ENCODE assay signal across 14 cellular contexts in the genomic region with DNA sequence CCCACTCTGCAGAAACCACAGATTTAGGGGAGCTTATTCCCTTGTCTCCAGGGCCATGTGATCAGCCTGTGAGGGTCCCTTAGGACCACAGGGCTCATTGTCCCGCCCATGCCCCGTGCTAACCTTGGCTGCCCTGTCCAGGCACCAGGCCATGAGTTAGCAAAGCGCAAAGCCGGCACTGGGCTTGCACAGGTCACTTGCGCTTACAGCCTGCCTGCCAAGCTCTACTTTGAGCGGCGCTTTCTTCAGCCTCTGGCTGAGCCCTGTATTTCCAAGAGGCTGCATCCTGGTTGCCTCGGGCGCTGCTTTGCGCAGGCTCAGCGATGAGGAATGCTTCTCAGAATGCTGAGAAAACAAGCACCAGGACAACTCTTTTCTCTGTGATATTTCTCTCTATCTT.
DNase-seq lines count a peak whose midpoint lies in the region; ATAC-seq, FAIRE-seq and TF ChIP-seq lines count a peak whose summit lies in the region.
"Had no signal": no experiment of that assay in that cellular context is flagged by ENCODE, and none has a peak within 500 bp of the region (broad histone marks: within the 10 kb centered on the region; RNA-seq: fewer than 3 reads in every experiment).

No MANE protein-coding gene starts in this region.

- H3K4me3 ChIP-seq in mammary epithelial cell (replicated peaks in 1 of 3; ENCODE audit: insufficient read depth in 1 of 3, low read depth in 2 of 3, low read length in 3 of 3) (no peak overlapping the region), endodermal cell (ENCODE audit: low read length) (no peak overlapping the region), left lung (no peak overlapping the region), vagina (no peak overlapping the region), small intestine (ENCODE audit: low read depth in 1 of 2, low read length in 2 of 2) (no peak overlapping the region)
- H3K4me3 ChIP-seq: right atrium auricular region had no signal

- TF ChIP-seq CTCF in MCF 10A (IDR thresholded peaks at IDR 0.05; ENCODE audit: unreplicated experiment) = no peak
- no peak for TF ChIP-seq CTCF in mammary epithelial cell (conservative IDR thresholded peaks at IDR 0.05 in 1 of 2, IDR thresholded peaks at IDR 0.05 in 1 of 2; ENCODE audit: extremely low read depth in 1 of 2, insufficient read depth in 1 of 2, low read depth in 1 of 2, low read length in 2 of 2)
- no peak for TF ChIP-seq CTCF in endodermal cell (conservative IDR thresholded peaks at IDR 0.05)
- TF ChIP-seq CTCF in left lung (IDR thresholded peaks at IDR 0.05) = no peak
- no peak for TF ChIP-seq CTCF in vagina (IDR thresholded peaks at IDR 0.05)
- TF ChIP-seq CTCF in GM13977 (IDR thresholded peaks at IDR 0.05; ENCODE audit: extremely low read depth, insufficient read depth, missing control alignments) = no peak

- H3K36me3 ChIP-seq in mammary epithelial cell (ENCODE audit: insufficient read depth, low read length) = no peaks in the 10 kb centered on the region
- H3K36me3 ChIP-seq in endodermal cell (ENCODE audit: control insufficient read depth, insufficient read depth, low read length) = no peaks in the 10 kb centered on the region
- no peaks in the 10 kb centered on the region for H3K36me3 ChIP-seq in left lung
- no peaks in the 10 kb centered on the region for H3K36me3 ChIP-seq in vagina
- H3K36me3 ChIP-seq in small intestine (ENCODE audit: control insufficient read depth in 2 of 2, insufficient read depth in 2 of 2, low read length in 2 of 2) = no peaks in the 10 kb centered on the region
- H3K36me3 ChIP-seq: right atrium auricular region had no signal

- H3K79me2 ChIP-seq in mammary epithelial cell (ENCODE audit: insufficient read depth, low read length) = no peaks in the 10 kb centered on the region

- H3K27me3 Mint-ChIP-seq in MCF 10A (ENCODE audit: insufficient read depth, unreplicated experiment) (peaks cover 11% of the 10 kb centered on the region), endodermal cell (ENCODE audit: insufficient read depth) (no peaks in the 10 kb centered on the region)

- WGBS in mammary epithelial cell (ENCODE audit: low coverage, missing lambda C conversion rate) = 83% methylated on average over 6 of the region's 11 CpGs
- 72 to 89% methylated on average over 8 to 11 of the region's 11 CpGs for WGBS in endodermal cell (ENCODE audit: insufficient coverage in 1 of 2, insufficient read length in 1 of 2), 2 experiments
- 73 to 82% (median 79%) methylated on average over 11 of the region's 11 CpGs for WGBS in small intestine, 3 donors

- H4K20me1 ChIP-seq in mammary epithelial cell (ENCODE audit: insufficient read depth, low read length) = no peaks in the 10 kb centered on the region

- ATAC-seq in left lung = peak; percentile 52
- no peak for ATAC-seq in HG02759 (IDR thresholded peaks at IDR 0.05; ENCODE audit: unreplicated experiment)

- H3K27ac ChIP-seq in mammary epithelial cell (ENCODE audit: insufficient read depth, low read depth, low read length) (no peak overlapping the region), endodermal cell (ENCODE audit: low read depth, low read length) (peak overlapping the region; percentile 55), left lung (peak overlapping the region in 1 of 2 donors; percentile 5), vagina (peak overlapping the region; percentile 4), small intestine (ENCODE audit: low read depth in 1 of 2, low read length in 1 of 2) (no peak overlapping the region)
- H3K27ac ChIP-seq: 22Rv1, right atrium auricular region had no signal

- peak; percentile 46 for DNase-seq in MCF 10A (ENCODE audit: unreplicated experiment)
- no peak for DNase-seq in mammary epithelial cell
- DNase-seq in endodermal cell = peak; percentile 81
- no peak for DNase-seq in left lung
- no peak for DNase-seq in vagina (ENCODE audit: extremely low spot score in 2 of 2)
- no peak for DNase-seq in GM13977 (ENCODE audit: low spot score)
- no peak for DNase-seq in small intestine
- DNase-seq: COR-L47, NCI-H526 treated with DMSO at 0.1 percent for 48 hours, Right ventricle myocardium superior had no signal

- H2AFZ ChIP-seq in mammary epithelial cell (ENCODE audit: low read depth, low read length) = no peak overlapping the region

- H3K36me3 Mint-ChIP-seq in MCF 10A (ENCODE audit: insufficient read depth, unreplicated experiment) = no peaks in the 10 kb centered on the region
- peaks cover 2% of the 10 kb centered on the region for H3K36me3 Mint-ChIP-seq in endodermal cell (ENCODE audit: low read depth)
- H3K36me3 Mint-ChIP-seq: activated naive CD8-positive, alpha-beta T cell had no signal

- H3K4me1 Mint-ChIP-seq in MCF 10A (ENCODE audit: insufficient read depth, unreplicated experiment) (peaks cover 8% of the 10 kb centered on the region), endodermal cell (peaks cover 17% of the 10 kb centered on the region)

- H3K27me3 ChIP-seq in mammary epithelial cell (ENCODE audit: insufficient read depth, low read length) (peaks cover 20% of the 10 kb centered on the region), endodermal cell (ENCODE audit: control insufficient read depth, insufficient read depth, low read length, poor library complexity, severe bottlenecking) (no peaks in the 10 kb centered on the region), left lung (no peaks in the 10 kb centered on the region), vagina (no peaks in the 10 kb centered on the region), small intestine (ENCODE audit: control insufficient read depth in 2 of 2, insufficient read depth in 2 of 2, low read length in 2 of 2) (no peaks in the 10 kb centered on the region)
- H3K27me3 ChIP-seq: right atrium auricular region had no signal

- H3K9me3 ChIP-seq in mammary epithelial cell (replicated peaks; ENCODE audit: insufficient read depth, low read length) (no peaks in the 10 kb centered on the region), endodermal cell (ENCODE audit: control insufficient read depth, low read length) (peaks cover 11% of the 10 kb centered on the region), left lung (peaks cover 0 to 22% of the 10 kb centered on the region in 2 donors), vagina (no peaks in the 10 kb centered on the region), small intestine (ENCODE audit: control insufficient read depth, low read depth) (no peaks in the 10 kb centered on the region)
- H3K9me3 ChIP-seq: right atrium auricular region had no signal

- in situ Hi-C loops in mammary epithelial cell (cut with MboI; ENCODE audit: low sequenced_read_pairs in 2 of 2) (no loop called here), GM13977 (cut with MboI; ENCODE audit: low pct_unique_long_range_greater_than_20kb, low sequenced_read_pairs, unreplicated experiment) (no loop called here)

- H3K9me3 Mint-ChIP-seq in MCF 10A (ENCODE audit: unreplicated experiment) (no peaks in the 10 kb centered on the region), endodermal cell (peaks cover 18% of the 10 kb centered on the region)

- POLR2A ChIA-PET in MCF 10A (lab: Yijun Ruan, JAX) = no interaction called here

- H3K4me3 Mint-ChIP-seq in MCF 10A (ENCODE audit: unreplicated experiment) (no peak overlapping the region), endodermal cell (peak overlapping the region; percentile 40)
- H3K4me3 Mint-ChIP-seq: activated naive CD8-positive, alpha-beta T cell had no signal

- CTCF ChIA-PET in MCF 10A (lab: Yijun Ruan, JAX) (no interaction called here), mammary epithelial cell (lab: Charles Lee; ENCODE audit: low non-redundant PET) (no interaction called here)

- H3K4me1 ChIP-seq in mammary epithelial cell (ENCODE audit: insufficient read depth, low read length) (no peaks in the 10 kb centered on the region), endodermal cell (ENCODE audit: control insufficient read depth, insufficient read depth, low read length) (no peaks in the 10 kb centered on the region), left lung (no peaks in the 10 kb centered on the region), vagina (no peaks in the 10 kb centered on the region), small intestine (ENCODE audit: control insufficient read depth in 2 of 2, insufficient read depth in 1 of 2, low read depth in 1 of 2, low read length in 1 of 2) (no peaks in the 10 kb centered on the region)
- H3K4me1 ChIP-seq: right atrium auricular region had no signal

- no peak overlapping the region for H3K27ac Mint-ChIP-seq in MCF 10A (ENCODE audit: low read depth, unreplicated experiment)
- H3K27ac Mint-ChIP-seq in endodermal cell = peak overlapping the region; percentile 89
- H3K27ac Mint-ChIP-seq: activated naive CD8-positive, alpha-beta T cell had no signal

- H3K4me2 ChIP-seq in mammary epithelial cell (ENCODE audit: insufficient read depth, low read depth, low read length) = no peak overlapping the region

- no peak overlapping the region for H3K9ac ChIP-seq in mammary epithelial cell (ENCODE audit: insufficient read depth, low read length)
- H3K9ac ChIP-seq in endodermal cell (ENCODE audit: extremely low read depth, low read length, poor library complexity, severe bottlenecking) = no peak overlapping the region

- BruUV-seq in MCF 10A (replicated peaks; lab: Mats Ljungman, UMichigan) (no TSS peak), mammary epithelial cell (replicated peaks; lab: Mats Ljungman, UMichigan) (no TSS peak)

- FAIRE-seq in small intestine (lab: Jason Lieb, UNC) = no peak

- intact Hi-C loops in MCF 10A (cut with micrococcal nuclease) = no loop called here
- intact Hi-C loops in mammary epithelial cell (cut with micrococcal nuclease) = no loop called here
- intact Hi-C loops in left lung (cut with DNase I) = no loop called here
- intact Hi-C loops in vagina (cut with DNase I) = no loop called here

- dilution Hi-C loops in mammary epithelial cell (cut with HindIII; ENCODE audit: low sequenced_read_pairs) = no loop called here

- no peak for TF ChIP-seq POLR2A in vagina (IDR thresholded peaks at IDR 0.05)

Comparison
In these comparisons a context has a peak if more than half of its experiments do, and no peak if none do; other contexts are left out.
1. DNase-seq: peak in MCF 10A (single experiment) and endodermal cell (single experiment); none in mammary epithelial cell (single experiment), left lung (0 of 2), vagina (0 of 2), GM13977 (single experiment) and small intestine (single experiment).
2. H3K27ac ChIP-seq: peak in endodermal cell (single experiment) and vagina (single experiment); none in mammary epithelial cell (single experiment) and small intestine (0 of 2).